1 cellular context compared by ENCODE assay signal in genomic region chr4:1043658-1044468, GRCh38.
A peak's percentile ranks its signal among the peaks of the same experiment; 100 is the strongest.
TF ChIP-seq lines count a peak whose summit lies in the region.

No MANE protein-coding gene starts in this region.

TF ChIP-seq in HepG2, 621 proteins besides CTCF, POLR2A, EP300 and RAD21 (continued from another document):
- TF ChIP-seq, protein P1, sequence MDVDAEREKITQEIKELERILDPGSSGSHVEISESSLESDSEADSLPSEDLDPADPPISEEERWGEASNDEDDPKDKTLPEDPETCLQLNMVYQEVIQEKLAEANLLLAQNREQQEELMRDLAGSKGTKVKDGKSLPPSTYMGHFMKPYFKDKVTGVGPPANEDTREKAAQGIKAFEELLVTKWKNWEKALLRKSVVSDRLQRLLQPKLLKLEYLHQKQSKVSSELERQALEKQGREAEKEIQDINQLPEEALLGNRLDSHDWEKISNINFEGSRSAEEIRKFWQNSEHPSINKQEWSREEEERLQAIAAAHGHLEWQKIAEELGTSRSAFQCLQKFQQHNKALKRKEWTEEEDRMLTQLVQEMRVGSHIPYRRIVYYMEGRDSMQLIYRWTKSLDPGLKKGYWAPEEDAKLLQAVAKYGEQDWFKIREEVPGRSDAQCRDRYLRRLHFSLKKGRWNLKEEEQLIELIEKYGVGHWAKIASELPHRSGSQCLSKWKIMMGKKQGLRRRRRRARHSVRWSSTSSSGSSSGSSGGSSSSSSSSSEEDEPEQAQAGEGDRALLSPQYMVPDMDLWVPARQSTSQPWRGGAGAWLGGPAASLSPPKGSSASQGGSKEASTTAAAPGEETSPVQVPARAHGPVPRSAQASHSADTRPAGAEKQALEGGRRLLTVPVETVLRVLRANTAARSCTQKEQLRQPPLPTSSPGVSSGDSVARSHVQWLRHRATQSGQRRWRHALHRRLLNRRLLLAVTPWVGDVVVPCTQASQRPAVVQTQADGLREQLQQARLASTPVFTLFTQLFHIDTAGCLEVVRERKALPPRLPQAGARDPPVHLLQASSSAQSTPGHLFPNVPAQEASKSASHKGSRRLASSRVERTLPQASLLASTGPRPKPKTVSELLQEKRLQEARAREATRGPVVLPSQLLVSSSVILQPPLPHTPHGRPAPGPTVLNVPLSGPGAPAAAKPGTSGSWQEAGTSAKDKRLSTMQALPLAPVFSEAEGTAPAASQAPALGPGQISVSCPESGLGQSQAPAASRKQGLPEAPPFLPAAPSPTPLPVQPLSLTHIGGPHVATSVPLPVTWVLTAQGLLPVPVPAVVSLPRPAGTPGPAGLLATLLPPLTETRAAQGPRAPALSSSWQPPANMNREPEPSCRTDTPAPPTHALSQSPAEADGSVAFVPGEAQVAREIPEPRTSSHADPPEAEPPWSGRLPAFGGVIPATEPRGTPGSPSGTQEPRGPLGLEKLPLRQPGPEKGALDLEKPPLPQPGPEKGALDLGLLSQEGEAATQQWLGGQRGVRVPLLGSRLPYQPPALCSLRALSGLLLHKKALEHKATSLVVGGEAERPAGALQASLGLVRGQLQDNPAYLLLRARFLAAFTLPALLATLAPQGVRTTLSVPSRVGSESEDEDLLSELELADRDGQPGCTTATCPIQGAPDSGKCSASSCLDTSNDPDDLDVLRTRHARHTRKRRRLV (CRISPR knock-in tag; IDR thresholded peaks at IDR 0.05), result no peak
- TF ChIP-seq ZNF564 (CRISPR knock-in tag; IDR thresholded peaks at IDR 0.05) (no peak), DNMT3B (CRISPR knock-in tag; conservative IDR thresholded peaks at IDR 0.05) (peak; percentile 78; the same call in 1 of the 2 replicates), EEA1 (CRISPR knock-in tag; IDR thresholded peaks at IDR 0.05; ENCODE audit: borderline replicate concordance) (no peak), TOE1 (CRISPR knock-in tag; IDR thresholded peaks at IDR 0.05) (no peak), ZNF3 (CRISPR knock-in tag; IDR thresholded peaks at IDR 0.05) (no peak), TOPORS (CRISPR knock-in tag; IDR thresholded peaks at IDR 0.05) (no peak), ZNF614 (CRISPR knock-in tag; IDR thresholded peaks at IDR 0.05; ENCODE audit: borderline replicate concordance) (0 out of 2 replicates have a peak, but pooled peaks have one; percentile 18), ASH2L (IDR thresholded peaks at IDR 0.05; ENCODE audit: insufficient read length, low read depth, low read length) (no peak), GFI1 (CRISPR knock-in tag; IDR thresholded peaks at IDR 0.05; ENCODE audit: borderline replicate concordance) (no peak), MED13 (CRISPR knock-in tag; IDR thresholded peaks at IDR 0.05) (no peak), NR2F2 (IDR thresholded peaks at IDR 0.05; ENCODE audit: borderline replicate concordance, low read depth) (no peak), DNMT1 (CRISPR knock-in tag; IDR thresholded peaks at IDR 0.05) (no peak), ZNF350 (CRISPR knock-in tag; IDR thresholded peaks at IDR 0.05; ENCODE audit: borderline replicate concordance, low read depth) (0 out of 2 replicates have a peak, but pooled peaks have one; percentile 43), ZNF704 (CRISPR knock-in tag; IDR thresholded peaks at IDR 0.05; ENCODE audit: borderline replicate concordance) (no peak), ETV5 (CRISPR knock-in tag; IDR thresholded peaks at IDR 0.05; ENCODE audit: borderline replicate concordance) (peak; percentile 50; the same call in 1 of the 2 replicates), ZNF335 (CRISPR knock-in tag; IDR thresholded peaks at IDR 0.05) (peak; percentile 68; the same call in 1 of the 2 replicates), BCL6 (CRISPR knock-in tag; IDR thresholded peaks at IDR 0.05) (peak; percentile 80), ATF2 (CRISPR knock-in tag; IDR thresholded peaks at IDR 0.05) (0 out of 2 replicates have a peak, but pooled peaks have one; percentile 20), UBTF (CRISPR knock-in tag; IDR thresholded peaks at IDR 0.05) (no peak; the same call in 1 of the 2 replicates), PHF21A (CRISPR knock-in tag; IDR thresholded peaks at IDR 0.05) (peak; percentile 56; the same call in 1 of the 2 replicates), CEBPG (CRISPR knock-in tag; IDR thresholded peaks at IDR 0.05) (peak; percentile 94), ZEB1 (IDR thresholded peaks at IDR 0.05; ENCODE audit: insufficient replicate concordance, low read depth) (no peak), FOSL1 (CRISPR knock-in tag; IDR thresholded peaks at IDR 0.05; ENCODE audit: borderline replicate concordance) (peak; percentile 86), ZNF383 (CRISPR knock-in tag; IDR thresholded peaks at IDR 0.05; ENCODE audit: borderline replicate concordance) (no peak), ZNF414 (CRISPR knock-in tag; IDR thresholded peaks at IDR 0.05) (no peak), GZF1 (CRISPR knock-in tag; IDR thresholded peaks at IDR 0.05) (no peak), ZBTB7B (CRISPR knock-in tag; IDR thresholded peaks at IDR 0.05) (0 out of 2 replicates have a peak, but pooled peaks have one; percentile 22), PHF20 (CRISPR knock-in tag; IDR thresholded peaks at IDR 0.05) (no peak), CBX2 (IDR thresholded peaks at IDR 0.05; ENCODE audit: low read depth, low read length) (no peak), CBX2 (CRISPR knock-in tag; IDR thresholded peaks at IDR 0.05; ENCODE audit: low read depth) (no peak), MEIS2 (CRISPR knock-in tag; IDR thresholded peaks at IDR 0.05) (peak; percentile 69; the same call in 1 of the 2 replicates), ATF7 (IDR thresholded peaks at IDR 0.05) (peak; percentile 17; the same call in 1 of the 2 replicates), ATF7 (CRISPR knock-in tag; IDR thresholded peaks at IDR 0.05) (no peak), RFX5 (IDR thresholded peaks at IDR 0.05; ENCODE audit: low read depth, low read length) (no peak), ZFP62 (CRISPR knock-in tag; IDR thresholded peaks at IDR 0.05) (no peak), ZNF264 (CRISPR knock-in tag; IDR thresholded peaks at IDR 0.05) (no peak), ZNF558 (CRISPR knock-in tag; IDR thresholded peaks at IDR 0.05; ENCODE audit: borderline replicate concordance) (no peak), MAFF (IDR thresholded peaks at IDR 0.05; ENCODE audit: low read depth, low read length) (peak; percentile 37; the same call in 1 of the 2 replicates), ELF3 (CRISPR knock-in tag; IDR thresholded peaks at IDR 0.05) (no peak), MLX (CRISPR knock-in tag; IDR thresholded peaks at IDR 0.05) (no peak), JUND (CRISPR knock-in tag; IDR thresholded peaks at IDR 0.05) (peak; percentile 90), KAT8 (CRISPR knock-in tag; IDR thresholded peaks at IDR 0.05) (0 out of 2 replicates have a peak, but pooled peaks have one; percentile 48), SYNCRIP (IDR thresholded peaks at IDR 0.05; ENCODE audit: insufficient read depth, low read depth, low read length) (no peak), FOXA3 (CRISPR knock-in tag; IDR thresholded peaks at IDR 0.05) (peak; percentile 76), SRSF9 (IDR thresholded peaks at IDR 0.05; ENCODE audit: borderline replicate concordance, insufficient read depth, low read depth, low read length, poor library complexity, severe bottlenecking) (no peak), RXRB (CRISPR knock-in tag; IDR thresholded peaks at IDR 0.05; ENCODE audit: borderline replicate concordance) (peak; percentile 33; the same call in 1 of the 2 replicates), YEATS4 (CRISPR knock-in tag; IDR thresholded peaks at IDR 0.05; ENCODE audit: borderline replicate concordance) (no peak), CBX5 (CRISPR knock-in tag; IDR thresholded peaks at IDR 0.05; ENCODE audit: borderline replicate concordance) (peak; percentile 63; the same call in 1 of the 2 replicates), ZNF343 (CRISPR knock-in tag; IDR thresholded peaks at IDR 0.05) (no peak), SOX5 (CRISPR knock-in tag; IDR thresholded peaks at IDR 0.05; ENCODE audit: borderline replicate concordance) (peak; percentile 51; the same call in 1 of the 2 replicates), KDM4B (CRISPR knock-in tag; IDR thresholded peaks at IDR 0.05) (no peak)
- TF ChIP-seq, protein P2, sequence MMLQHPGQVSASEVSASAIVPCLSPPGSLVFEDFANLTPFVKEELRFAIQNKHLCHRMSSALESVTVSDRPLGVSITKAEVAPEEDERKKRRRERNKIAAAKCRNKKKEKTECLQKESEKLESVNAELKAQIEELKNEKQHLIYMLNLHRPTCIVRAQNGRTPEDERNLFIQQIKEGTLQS (CRISPR knock-in tag; IDR thresholded peaks at IDR 0.05), result peak; percentile 99
- TF ChIP-seq, protein P3, sequence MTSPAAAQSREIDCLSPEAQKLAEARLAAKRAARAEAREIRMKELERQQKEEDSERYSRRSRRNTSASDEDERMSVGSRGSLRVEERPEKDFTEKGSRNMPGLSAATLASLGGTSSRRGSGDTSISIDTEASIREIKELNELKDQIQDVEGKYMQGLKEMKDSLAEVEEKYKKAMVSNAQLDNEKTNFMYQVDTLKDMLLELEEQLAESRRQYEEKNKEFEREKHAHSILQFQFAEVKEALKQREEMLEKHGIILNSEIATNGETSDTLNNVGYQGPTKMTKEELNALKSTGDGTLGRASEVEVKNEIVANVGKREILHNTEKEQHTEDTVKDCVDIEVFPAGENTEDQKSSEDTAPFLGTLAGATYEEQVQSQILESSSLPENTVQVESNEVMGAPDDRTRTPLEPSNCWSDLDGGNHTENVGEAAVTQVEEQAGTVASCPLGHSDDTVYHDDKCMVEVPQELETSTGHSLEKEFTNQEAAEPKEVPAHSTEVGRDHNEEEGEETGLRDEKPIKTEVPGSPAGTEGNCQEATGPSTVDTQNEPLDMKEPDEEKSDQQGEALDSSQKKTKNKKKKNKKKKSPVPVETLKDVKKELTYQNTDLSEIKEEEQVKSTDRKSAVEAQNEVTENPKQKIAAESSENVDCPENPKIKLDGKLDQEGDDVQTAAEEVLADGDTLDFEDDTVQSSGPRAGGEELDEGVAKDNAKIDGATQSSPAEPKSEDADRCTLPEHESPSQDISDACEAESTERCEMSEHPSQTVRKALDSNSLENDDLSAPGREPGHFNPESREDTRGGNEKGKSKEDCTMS (CRISPR knock-in tag; conservative IDR thresholded peaks at IDR 0.05), result no peak
- TF ChIP-seq, protein P4, sequence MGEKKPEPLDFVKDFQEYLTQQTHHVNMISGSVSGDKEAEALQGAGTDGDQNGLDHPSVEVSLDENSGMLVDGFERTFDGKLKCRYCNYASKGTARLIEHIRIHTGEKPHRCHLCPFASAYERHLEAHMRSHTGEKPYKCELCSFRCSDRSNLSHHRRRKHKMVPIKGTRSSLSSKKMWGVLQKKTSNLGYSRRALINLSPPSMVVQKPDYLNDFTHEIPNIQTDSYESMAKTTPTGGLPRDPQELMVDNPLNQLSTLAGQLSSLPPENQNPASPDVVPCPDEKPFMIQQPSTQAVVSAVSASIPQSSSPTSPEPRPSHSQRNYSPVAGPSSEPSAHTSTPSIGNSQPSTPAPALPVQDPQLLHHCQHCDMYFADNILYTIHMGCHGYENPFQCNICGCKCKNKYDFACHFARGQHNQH (CRISPR knock-in tag; IDR thresholded peaks at IDR 0.05), result 0 out of 2 replicates have a peak, but pooled peaks have one; percentile 34
